In genomic region chr6:33621396-33622388, GRCh38 we compare ENCODE assay signal across 8 cellular contexts. TPM values are rescaled to one million over a fixed set of nuclear protein-coding genes. Genes with fewer than 3 reads are reported as not detected.
DNase-seq lines count a peak whose midpoint lies in the region; ATAC-seq and TF ChIP-seq lines count a peak whose summit lies in the region.

No MANE protein-coding gene starts in this region.

- intact Hi-C loops in dorsolateral prefrontal cortex (cut with DNase I) = no loop called here
- intact Hi-C loops in mucosa of descending colon (cut with DNase I, micrococcal nuclease) = no loop called here
- intact Hi-C loops in testis (cut with DNase I; ENCODE audit: low total_unique reads) = no loop called here

- H3K9me3 ChIP-seq in mucosa of descending colon = no peaks in the 10 kb centered on the region
- no peaks in the 10 kb centered on the region for H3K9me3 ChIP-seq in testis

- no peak for TF ChIP-seq POLR2A in testis (IDR thresholded peaks at IDR 0.05)

- H3K36me3 ChIP-seq in mucosa of descending colon (ENCODE audit: low read depth) (no peaks in the 10 kb centered on the region), testis (ENCODE audit: low read depth, missing control alignments) (no peaks in the 10 kb centered on the region)

- peaks cover 0 to 28% (median 13%) of the 10 kb centered on the region in 45 donors for H3K27me3 ChIP-seq in dorsolateral prefrontal cortex
- H3K27me3 ChIP-seq in testis = no peaks in the 10 kb centered on the region

- H3K27ac ChIP-seq in dorsolateral prefrontal cortex (peak overlapping the region in 16 of 59 donors; percentile 7 to 65 (median 47)), testis (peak overlapping the region; percentile 53 to 86)

- in situ Hi-C loops in KBM-7 (cut with MboI; ENCODE audit: low pct_unique_long_range_greater_than_20kb, low sequenced_read_pairs) = no loop called here

- no peak for TF ChIP-seq CTCF in dorsolateral prefrontal cortex (IDR thresholded peaks at IDR 0.05 in 54 of 56, conservative IDR thresholded peaks at IDR 0.05 in 2 of 56; ENCODE audit: low read depth in 1 of 56, partially characterized antibody in 56 of 56)
- TF ChIP-seq CTCF in mucosa of descending colon (IDR thresholded peaks at IDR 0.05) = no peak
- no peak for TF ChIP-seq CTCF in testis (IDR thresholded peaks at IDR 0.05)

- ATAC-seq in GM21390 (IDR thresholded peaks at IDR 0.05; ENCODE audit: unreplicated experiment) (peak; percentile 25), mucosa of descending colon (peak; percentile 42)
- ATAC-seq in activated CD4-positive, CD25-positive, alpha-beta regulatory T cell treated with anti-CD3 and anti-CD28 coated beads, Interleukin-2, amount 50 U/mL, for 24 hours = peak; percentile 25 to 38

- H3K4me3 ChIP-seq in dorsolateral prefrontal cortex = peak overlapping the region; percentile 30 to 73 (median 53)
- H3K4me3 ChIP-seq in mucosa of descending colon = peak overlapping the region; percentile 60
- H3K4me3 ChIP-seq in testis = peak overlapping the region; percentile 71 to 83

- H3K4me1 ChIP-seq in mucosa of descending colon (ENCODE audit: low read depth) = peaks cover 43% of the 10 kb centered on the region
- H3K4me1 ChIP-seq in testis = peaks cover 42% of the 10 kb centered on the region

- 4 to 5% methylated on average over 23 to 50 of the region's 71 CpGs for WGBS in testis, 2 donors

- DNase-seq in COLO829 (ENCODE audit: low spot score) (peak; percentile 65), KBM-7 (peak; percentile 21), dorsolateral prefrontal cortex (no peak), mucosa of descending colon (peak; percentile 68 to 80 (median 77)), testis (peak; percentile 82), SHP77 treated with DMSO at 0.1 percent for 48 hours (lab: John Stamatoyannopoulos, UW) (no peak)

RNA-seq across cellular contexts. Expression of gene ITPR3, which starts 0.6 kb away (rescaled TPM):
- total RNA-seq in dorsolateral prefrontal cortex (10 to 100 TPM in 1 of 120 experiments, 1 to 10 TPM in 119; 1.3 to 10.9 (median 3.8) TPM), mucosa of descending colon (100 to 1,000 TPM in 2 of 3 donors, 10 to 100 TPM in 1; 60.2 to 111 (median 103) TPM), testis (100 to 1,000 TPM in 1 of 2 donors, 10 to 100 TPM in 1; 80.3 to 146 TPM)
- polyA plus RNA-seq in testis (ENCODE audit: insufficient read depth, low read depth, low replicate concordance) = 58.2 TPM

RNA-seq across cellular contexts. Expression of gene BAK1, which starts 41.6 kb away (rescaled TPM):
- total RNA-seq in dorsolateral prefrontal cortex (10 to 100 TPM in 82 of 120 experiments, 1 to 10 TPM in 38; 6.4 to 17.0 (median 10.8) TPM), mucosa of descending colon (10 to 100 TPM; 57.1 to 97.9 (median 90.5) TPM), testis (10 to 100 TPM; 13.1 to 14.8 TPM)
- 17.3 TPM for polyA plus RNA-seq in testis (ENCODE audit: insufficient read depth, low read depth, low replicate concordance)

Comparison
In these comparisons a context has a peak if more than half of its experiments do, and no peak if none do; other contexts are left out.
1. DNase-seq: peak in COLO829 (single experiment), KBM-7 (single experiment), mucosa of descending colon (3 of 3) and testis (single experiment); none in dorsolateral prefrontal cortex (0 of 10) and SHP77 treated with DMSO at 0.1 percent for 48 hours (single experiment).
2. RNA of gene ITPR3, which starts 0.6 kb away (total RNA-seq): 80.3 to 146 TPM in testis and 60.2 to 111 TPM in mucosa of descending colon; 1.3 to 10.9 TPM in dorsolateral prefrontal cortex; every median in the first group is over 4 times any median in the second.
3. Peak in every context shown above with its lines, with median percentiles within 50 percentile points of each other: ATAC-seq and H3K4me3 ChIP-seq.